In genomic region chr11:128727811-128728431, GRCh38 we compare ENCODE assay signal across 14 cellular contexts. TPM values are rescaled to one million over a fixed set of nuclear protein-coding genes. Genes with fewer than 3 reads are reported as not detected.
DNase-seq lines count a peak whose midpoint lies in the region; ATAC-seq, FAIRE-seq and TF ChIP-seq lines count a peak whose summit lies in the region.
"Had no signal": no experiment of that assay in that cellular context is flagged by ENCODE, and none has a peak within 500 bp of the region (broad histone marks: within the 10 kb centered on the region; RNA-seq: fewer than 3 reads in every experiment).

No MANE protein-coding gene starts in this region.

- H3K79me1 ChIP-seq in neuronal stem cell (ENCODE audit: low read depth, low read length) = peaks cover 2% of the 10 kb centered on the region

- peaks cover 85 to 100% (median 96%) of the 10 kb centered on the region in 4 donors for H3K4me1 Mint-ChIP-seq in CD4-positive, alpha-beta memory T cell
- peaks cover 99% of the 10 kb centered on the region for H3K4me1 Mint-ChIP-seq in dendritic cell treated with granulocyte-macrophage colony-stimulating factor and Interleukin-4, amounts not matched to agents 40 ng/mL and 50 ng/mL, for 4 days (ENCODE audit: low read depth)

- H3K27me3 ChIP-seq in CD4-positive, alpha-beta memory T cell (ENCODE audit: insufficient read depth, low read length) = no peaks in the 10 kb centered on the region
- H3K27me3 ChIP-seq in MM.1S (replicated peaks; ENCODE audit: insufficient read depth, low read length) (no peaks in the 10 kb centered on the region), neuronal stem cell (ENCODE audit: control insufficient read depth in 3 of 3, insufficient read depth in 3 of 3, low read depth in 1 of 3, low read length in 3 of 3) (no peaks in the 10 kb centered on the region)
- H3K27me3 ChIP-seq: adrenal gland, stomach had no signal

- no peaks in the 10 kb centered on the region for H3K36me3 ChIP-seq in CD4-positive, alpha-beta memory T cell (ENCODE audit: insufficient read depth, low read length)
- H3K36me3 ChIP-seq in MM.1S (replicated peaks; ENCODE audit: insufficient read depth, low read length) (no peaks in the 10 kb centered on the region), neuronal stem cell (replicated peaks in 1 of 2; ENCODE audit: control insufficient read depth in 2 of 2, insufficient read depth in 2 of 2, low read length in 2 of 2) (no peaks in the 10 kb centered on the region)
- H3K36me3 ChIP-seq: adrenal gland, stomach had no signal

- no peak overlapping the region for H3K23ac ChIP-seq in neuronal stem cell (ENCODE audit: low read depth, low read length, poor library complexity)

- no peak overlapping the region for H2AFZ ChIP-seq in MM.1S (ENCODE audit: low read length)
- H2AFZ ChIP-seq in neuronal stem cell (ENCODE audit: low read length) = no peak overlapping the region

- peaks cover 99% of the 10 kb centered on the region for H3K4me1 ChIP-seq in CD4-positive, alpha-beta memory T cell (ENCODE audit: insufficient read depth, low read length)
- H3K4me1 ChIP-seq in MM.1S (ENCODE audit: low read length) = peaks cover 92% of the 10 kb centered on the region
- H3K4me1 ChIP-seq in neuronal stem cell (ENCODE audit: control insufficient read depth in 2 of 2, insufficient read depth in 1 of 2, low read depth in 1 of 2, low read length in 2 of 2) = peaks cover 14 to 23% of the 10 kb centered on the region in 2 donors

- no peak overlapping the region for H2BK120ac ChIP-seq in neuronal stem cell (ENCODE audit: low read depth, low read length)

- H4K8ac ChIP-seq in neuronal stem cell (ENCODE audit: low read depth, low read length) = no peak overlapping the region

- no peaks in the 10 kb centered on the region for H4K20me1 ChIP-seq in MM.1S (ENCODE audit: insufficient read depth, low read length)

- no peak overlapping the region for H4K91ac ChIP-seq in neuronal stem cell (ENCODE audit: low read depth, low read length, poor library complexity)

- peak overlapping the region; percentile 29 for H2AK5ac ChIP-seq in neuronal stem cell (ENCODE audit: low read depth, low read length)

- H3K27me3 Mint-ChIP-seq in CD4-positive, alpha-beta memory T cell = peaks cover 0 to 3% of the 10 kb centered on the region in 2 donors
- H3K27me3 Mint-ChIP-seq in dendritic cell treated with granulocyte-macrophage colony-stimulating factor and Interleukin-4, amounts not matched to agents 40 ng/mL and 50 ng/mL, for 4 days = no peaks in the 10 kb centered on the region

- peak overlapping the region in 6 of 7 donors; percentile 32 to 97 (median 92) for H3K27ac Mint-ChIP-seq in CD4-positive, alpha-beta memory T cell
- peak overlapping the region; percentile 95 for H3K27ac Mint-ChIP-seq in dendritic cell treated with granulocyte-macrophage colony-stimulating factor and Interleukin-4, amounts not matched to agents 40 ng/mL and 50 ng/mL, for 4 days

- peak overlapping the region; percentile 61 for H3K18ac ChIP-seq in neuronal stem cell (ENCODE audit: low read length)

- H3K4me3 ChIP-seq in CD4-positive, alpha-beta memory T cell (ENCODE audit: low read length in 2 of 2) = peak overlapping the region in 1 of 2 donors; percentile 41
- H3K4me3 ChIP-seq in MM.1S (ENCODE audit: low read length) (no peak overlapping the region), neuronal stem cell (ENCODE audit: low read length in 2 of 2) (no peak overlapping the region)
- H3K4me3 ChIP-seq: adrenal gland, mucosa of descending colon, stomach had no signal

- H3K27ac ChIP-seq in CD4-positive, alpha-beta memory T cell (ENCODE audit: low read depth, low read length) = peak overlapping the region; percentile 53
- H3K27ac ChIP-seq in MM.1S (ENCODE audit: low read length) (peak overlapping the region; percentile 99; the same call in 1 of the 2 replicates), neuronal stem cell (replicated peaks; ENCODE audit: low read length) (no peak overlapping the region)

- peaks cover 3 to 28% of the 10 kb centered on the region in 2 donors for H3K36me3 Mint-ChIP-seq in CD4-positive, alpha-beta memory T cell
- peaks cover 68% of the 10 kb centered on the region for H3K36me3 Mint-ChIP-seq in dendritic cell treated with granulocyte-macrophage colony-stimulating factor and Interleukin-4, amounts not matched to agents 40 ng/mL and 50 ng/mL, for 4 days (ENCODE audit: low read depth)

- no peak for FAIRE-seq in D721Med (lab: Jason Lieb, UNC)
- FAIRE-seq: colon had no signal

- DNase-seq in CD4-positive, alpha-beta memory T cell = no peak
- DNase-seq in MM.1S (no peak), neuronal stem cell (ENCODE audit: low spot score) (no peak), DMS153 (lab: John Stamatoyannopoulos, UW) (no peak), D721Med (ENCODE audit: insufficient read length, low spot score) (no peak), NCI-H2227 treated with DMSO at 0.1 percent for 48 hours (lab: John Stamatoyannopoulos, UW) (no peak)
- DNase-seq: adrenal gland, mucosa of descending colon, NCI-H2081 treated with DMSO at 0.1 percent for 48 hours, stomach, SW 1271 had no signal

- intact Hi-C loops in CD4-positive, alpha-beta memory T cell (cut with micrococcal nuclease) = loop anchor here (2.0 kb wide), 2 partner anchors 13 to 29 kb away; no protein-coding TSS in a partner anchor
- intact Hi-C loops in dendritic cell treated with granulocyte-macrophage colony-stimulating factor and Interleukin-4, amounts not matched to agents 40 ng/mL and 50 ng/mL, for 4 days (cut with micrococcal nuclease) = no loop called here

- H2BK15ac ChIP-seq in neuronal stem cell (ENCODE audit: low read length) = no peak overlapping the region

- H3K4ac ChIP-seq in neuronal stem cell (ENCODE audit: low read length) = no peak overlapping the region

- H3K9ac ChIP-seq in MM.1S (ENCODE audit: low read length) (no peak overlapping the region), neuronal stem cell (ENCODE audit: low read depth, low read length, poor library complexity) (peak overlapping the region; percentile 24)

- H3K4me3 Mint-ChIP-seq in CD4-positive, alpha-beta memory T cell = peak overlapping the region; percentile 80 to 93 (median 86)
- peak overlapping the region; percentile 60 for H3K4me3 Mint-ChIP-seq in dendritic cell treated with granulocyte-macrophage colony-stimulating factor and Interleukin-4, amounts not matched to agents 40 ng/mL and 50 ng/mL, for 4 days

- H3K4me2 ChIP-seq in MM.1S (ENCODE audit: low read depth, low read length) = peak overlapping the region; percentile 71; the same call in 1 of the 2 replicates
- no peak overlapping the region for H3K4me2 ChIP-seq in neuronal stem cell (ENCODE audit: insufficient read depth, low read length, poor library complexity, severe bottlenecking)

- H3F3A ChIP-seq in MM.1S (ENCODE audit: insufficient read depth, low read length) = peaks cover 93% of the 10 kb centered on the region

- CTCF ChIA-PET in CD4-positive, alpha-beta memory T cell (lab: Charles Lee; ENCODE audit: partially characterized antibody) = interaction anchor here (0.5 to 4.7 kb wide), 12 partner anchors 9 to 556 kb away, joined by 3 to 20 read pairs (median 5); partner anchors contain the start of gene FLI1

- ATAC-seq in GM21360 (IDR thresholded peaks at IDR 0.05; ENCODE audit: unreplicated experiment) = no peak
- ATAC-seq: mucosa of descending colon had no signal

- no peak overlapping the region for H2BK5ac ChIP-seq in neuronal stem cell (ENCODE audit: low read length)

- peaks cover 0 to 6% (median 0%) of the 10 kb centered on the region in 8 donors for H3K9me3 Mint-ChIP-seq in CD4-positive, alpha-beta memory T cell
- H3K9me3 Mint-ChIP-seq in dendritic cell treated with granulocyte-macrophage colony-stimulating factor and Interleukin-4, amounts not matched to agents 40 ng/mL and 50 ng/mL, for 4 days = no peaks in the 10 kb centered on the region

- no peak overlapping the region for H3K14ac ChIP-seq in neuronal stem cell (ENCODE audit: low read length)

- peaks cover 82% of the 10 kb centered on the region for H3K79me2 ChIP-seq in MM.1S (ENCODE audit: low read length)

- H2BK12ac ChIP-seq in neuronal stem cell (ENCODE audit: low read length) = no peak overlapping the region

- TF ChIP-seq CTCF in MM.1S (IDR thresholded peaks at IDR 0.05; ENCODE audit: low read length) (no peak), D721Med (IDR thresholded peaks at IDR 0.05; ENCODE audit: insufficient read depth, missing control alignments) (no peak)

- POLR2A ChIA-PET in CD4-positive, alpha-beta memory T cell (lab: Charles Lee; ENCODE audit: partially characterized antibody) = interaction anchor here (0.6 to 22.3 kb wide), 20 partner anchors 5 to 697 kb away, joined by 3 to 373 read pairs (median 4); partner anchors contain the start of gene FLI1

- no CpG with 5 or more reads among the region's 13 CpGs for WGBS in neuronal stem cell (ENCODE audit: extremely low coverage in 2 of 2, insufficient read length in 2 of 2, insufficient replicate concordance in 1 of 2), 2 donors

- H3K9me2 ChIP-seq in MM.1S (replicated peaks; ENCODE audit: insufficient read depth, low read length) = no peaks in the 10 kb centered on the region

- no peaks in the 10 kb centered on the region for H3K9me3 ChIP-seq in CD4-positive, alpha-beta memory T cell (ENCODE audit: control insufficient read depth in 1 of 2, low read length in 2 of 2)
- H3K9me3 ChIP-seq in MM.1S (replicated peaks; ENCODE audit: insufficient read depth, low read length) (no peaks in the 10 kb centered on the region), neuronal stem cell (replicated peaks in 1 of 2; ENCODE audit: control insufficient read depth in 2 of 2, insufficient read depth in 1 of 2, low read depth in 1 of 2, low read length in 2 of 2) (peaks cover 0 to 2% of the 10 kb centered on the region in 2 donors)
- H3K9me3 ChIP-seq: adrenal gland, mucosa of descending colon, stomach had no signal

RNA-seq across cellular contexts. Expression of gene FLI1, which starts 34.0 kb away (rescaled TPM):
- total RNA-seq in CD4-positive, alpha-beta memory T cell = 100 to 1,000 TPM; 112 to 122 TPM
- polyA plus RNA-seq in CD4-positive, alpha-beta memory T cell = 10 to 100 TPM; 54.6 to 93.1 TPM
- polyA plus RNA-seq in neuronal stem cell (2013, experiment 1 of 2) = 0.06 TPM
- 0.03 TPM for polyA plus RNA-seq in neuronal stem cell (2013, experiment 2 of 2)
